In genomic region chr6:2101213-2101612, GRCh38 we compare ENCODE assay signal across 20 cellular contexts.
DNase-seq lines count a peak whose midpoint lies in the region; ATAC-seq and TF ChIP-seq lines count a peak whose summit lies in the region.
"Had no signal": no experiment of that assay in that cellular context is flagged by ENCODE, and none has a peak within 500 bp of the region (broad histone marks: within the 10 kb centered on the region; RNA-seq: fewer than 3 reads in every experiment).

No MANE protein-coding gene starts in this region.

- BruUV-seq in mammary epithelial cell (replicated peaks; lab: Mats Ljungman, UMichigan), result no TSS peak

- H3K4me2 ChIP-seq in GM23248 (ENCODE audit: unreplicated experiment) (no peak overlapping the region), mammary epithelial cell (ENCODE audit: insufficient read depth, low read depth, low read length) (no peak overlapping the region)

- H3K27me3 ChIP-seq in GM23248 (replicated peaks; ENCODE audit: insufficient read depth) (no peaks in the 10 kb centered on the region), mammary epithelial cell (ENCODE audit: insufficient read depth, low read length) (no peaks in the 10 kb centered on the region)
- H3K27me3 ChIP-seq: BE2C, SJCRH30 had no signal

- H3K9me3 ChIP-seq in GM23248 (ENCODE audit: low read depth) (no peaks in the 10 kb centered on the region), mammary epithelial cell (replicated peaks; ENCODE audit: insufficient read depth, low read length) (no peaks in the 10 kb centered on the region)
- H3K9me3 ChIP-seq: BE2C, SJCRH30 had no signal

- H3K79me2 ChIP-seq in GM23248 (ENCODE audit: insufficient read depth), result no peaks in the 10 kb centered on the region
- no peaks in the 10 kb centered on the region for H3K79me2 ChIP-seq in mammary epithelial cell (ENCODE audit: insufficient read depth, low read length)

- no peaks in the 10 kb centered on the region for H3K9me2 ChIP-seq in GM23248 (ENCODE audit: insufficient read depth)

- H3F3A ChIP-seq in GM23248 (ENCODE audit: insufficient read depth), result no peaks in the 10 kb centered on the region

- in situ Hi-C loops in GM23248 (cut with MboI), result loop anchor here (10.0 to 25.0 kb wide), 2 partner anchors 496 to 536 kb away; partner anchors contain the start of gene FOXC1
- in situ Hi-C loops in mammary epithelial cell (cut with MboI; ENCODE audit: low sequenced_read_pairs in 2 of 2), result loop anchor here (10.0 to 25.0 kb wide), 3 partner anchors 489 to 536 kb away; partner anchors contain the start of gene FOXC1 (in 2 of the 2)

- H3K36me3 ChIP-seq in GM23248 (ENCODE audit: low read depth) (no peaks in the 10 kb centered on the region), mammary epithelial cell (ENCODE audit: insufficient read depth, low read length) (no peaks in the 10 kb centered on the region)
- H3K36me3 ChIP-seq: BE2C, SJCRH30 had no signal

- TF ChIP-seq CTCF in AG10803 (conservative IDR thresholded peaks at IDR 0.05; ENCODE audit: low read length), result no peak
- TF ChIP-seq CTCF in mammary epithelial cell (conservative IDR thresholded peaks at IDR 0.05 in 1 of 2, IDR thresholded peaks at IDR 0.05 in 1 of 2; ENCODE audit: extremely low read depth in 1 of 2, insufficient read depth in 1 of 2, low read depth in 1 of 2, low read length in 2 of 2), result no peak
- no peak for TF ChIP-seq CTCF in GM10266 (IDR thresholded peaks at IDR 0.05; ENCODE audit: control insufficient read depth, insufficient read depth, low read depth, missing control alignments)

- intact Hi-C loops in mammary epithelial cell (cut with micrococcal nuclease), result loop anchor here (5.0 to 10.0 kb wide), 4 partner anchors 206 to 594 kb away; no protein-coding TSS in a partner anchor

- dilution Hi-C loops in mammary epithelial cell (cut with HindIII; ENCODE audit: low sequenced_read_pairs), result loop anchor here (5.0 kb wide), 1 partner anchor 499 kb away; no protein-coding TSS in a partner anchor

- no peak for ATAC-seq in HG02870 (IDR thresholded peaks at IDR 0.05; ENCODE audit: unreplicated experiment)
- ATAC-seq: HCT116, Panc1 had no signal

- H4K20me1 ChIP-seq in GM23248 (ENCODE audit: insufficient read depth) (no peaks in the 10 kb centered on the region), mammary epithelial cell (ENCODE audit: insufficient read depth, low read length) (no peaks in the 10 kb centered on the region)

- H3K4me1 ChIP-seq in GM23248 (ENCODE audit: insufficient read depth) (peaks cover 5% of the 10 kb centered on the region; the same call in 1 of the 2 replicates), mammary epithelial cell (ENCODE audit: insufficient read depth, low read length) (peaks cover 7% of the 10 kb centered on the region)

- WGBS in GM23248 (ENCODE audit: low coverage in 1 of 2, low lambda C conversion rate in 2 of 2, missing lambda C conversion rate in 2 of 2), 2 experiments, result 85 to 91% methylated on average over 1 of the region's 1 CpG
- 85% methylated on average over 1 of the region's 1 CpG for WGBS in mammary epithelial cell (ENCODE audit: low coverage, missing lambda C conversion rate)

- H3K9ac ChIP-seq in GM23248 (no peak overlapping the region), mammary epithelial cell (ENCODE audit: insufficient read depth, low read length) (no peak overlapping the region)

- DNase-seq in AG10803 (ENCODE audit: low read depth), result peak; percentile 13
- DNase-seq in GM23248, result peak; percentile 25
- peak; percentile 42 for DNase-seq in mammary epithelial cell
- peak; percentile 70 for DNase-seq in iris pigment epithelial cell (ENCODE audit: low read depth)
- no peak for DNase-seq in GM10266 (ENCODE audit: extremely low spot score)
- DNase-seq in glomerular visceral epithelial cell (ENCODE audit: extremely low spot score), result no peak
- no peak for DNase-seq in DMS 273 treated with DMSO at 0.1 percent for 48 hours (lab: John Stamatoyannopoulos, UW)
- DNase-seq: BE2C; Calu3; CD4-positive, CD25-positive, alpha-beta regulatory T cell; GOT3; NCI-H1092 treated with DMSO at 0.1 percent for 48 hours; NCI-H146; NCI-H2081; NCI-H2171 treated with DMSO at 0.1 percent for 48 hours; NCI-H446 treated with DMSO at 0.1 percent for 48 hours had no signal

- H2AFZ ChIP-seq in GM23248, result no peak overlapping the region
- H2AFZ ChIP-seq in mammary epithelial cell (ENCODE audit: low read depth, low read length), result no peak overlapping the region

- CTCF ChIA-PET in mammary epithelial cell (lab: Charles Lee; ENCODE audit: low non-redundant PET), result no interaction called here

- H3K4me3 ChIP-seq in AG10803 (ENCODE audit: low read length) (no peak overlapping the region), GM23248 (no peak overlapping the region), mammary epithelial cell (replicated peaks in 1 of 3; ENCODE audit: insufficient read depth in 1 of 3, low read depth in 2 of 3, low read length in 3 of 3) (no peak overlapping the region)
- H3K4me3 ChIP-seq: SJCRH30 had no signal

- H3K27ac ChIP-seq in GM23248, result no peak overlapping the region
- H3K27ac ChIP-seq in mammary epithelial cell (ENCODE audit: insufficient read depth, low read depth, low read length), result no peak overlapping the region
- H3K27ac ChIP-seq: SJCRH30 had no signal

Comparison
In these comparisons a context has a peak if more than half of its experiments do, and no peak if none do; other contexts are left out.
1. DNase-seq: peak in AG10803 (single experiment), GM23248 (single experiment), mammary epithelial cell (single experiment) and iris pigment epithelial cell (single experiment); none in GM10266 (single experiment), glomerular visceral epithelial cell (single experiment) and DMS 273 treated with DMSO at 0.1 percent for 48 hours (single experiment).